Comparison of ENCODE assay signal across 8 cellular contexts in genomic region chr6:30613251-30614043, GRCh38. TPM values are rescaled to one million over a fixed set of nuclear protein-coding genes. Genes with fewer than 3 reads are reported as not detected.
DNase-seq lines count a peak whose midpoint lies in the region; ATAC-seq and TF ChIP-seq lines count a peak whose summit lies in the region.

No MANE protein-coding gene starts in this region.

- CTCF ChIA-PET in activated naive CD4-positive, alpha-beta T cell treated with anti-CD3 and anti-CD28 coated beads for 36 hours (lab: Charles Lee), result interaction anchor here (0.7 to 3.7 kb wide), 13 partner anchors 16 to 474 kb away, joined by 3 to 38 read pairs (median 5); no protein-coding TSS in a partner anchor

- no peak for ATAC-seq in GM19023 (IDR thresholded peaks at IDR 0.05; ENCODE audit: unreplicated experiment)

- H3K4me1 ChIP-seq in tibial nerve, result peaks cover 0 to 62% (median 42%) of the 10 kb centered on the region in 4 donors

- no peaks in the 10 kb centered on the region for H3K9me3 ChIP-seq in tibial nerve

- TF ChIP-seq CTCF in tibial nerve (IDR thresholded peaks at IDR 0.05), result no peak

- H3K36me3 ChIP-seq in tibial nerve, result peaks cover 7 to 24% (median 8%) of the 10 kb centered on the region in 3 donors

- peak overlapping the region in 1 of 4 donors; percentile 95 for H3K4me3 ChIP-seq in tibial nerve

- peak overlapping the region; percentile 87 for H3K4me3 Mint-ChIP-seq in activated naive CD4-positive, alpha-beta T cell treated with anti-CD3 and anti-CD28 coated beads for 36 hours
- H3K4me3 Mint-ChIP-seq in activated naive CD8-positive, alpha-beta T cell, result peak overlapping the region; percentile 99

- peak overlapping the region; percentile 94 to 100 (median 97) for H3K27ac ChIP-seq in tibial nerve

- no peak for DNase-seq in activated naive CD4-positive, alpha-beta T cell treated with anti-CD3 and anti-CD28 coated beads for 36 hours
- no peak for DNase-seq in activated naive CD4-positive, alpha-beta T cell treated with anti-CD3 and anti-CD28 coated beads, Interleukin-2, amount 50 U/mL, for 16 hours
- peak; percentile 72 for DNase-seq in kidney tubule cell (ENCODE audit: low spot score)
- DNase-seq in tibial nerve (ENCODE audit: low spot score in 2 of 2), result no peak
- no peak for DNase-seq in stimulated activated naive CD4-positive, alpha-beta T cell (lab: John Stamatoyannopoulos, UW)
- no peak for DNase-seq in cerebellar cortex (ENCODE audit: low spot score)

- H3K27me3 ChIP-seq in tibial nerve, result no peaks in the 10 kb centered on the region

- TF ChIP-seq POLR2A in tibial nerve (IDR thresholded peaks at IDR 0.05), result no peak

- peak overlapping the region; percentile 95 for H3K27ac Mint-ChIP-seq in activated naive CD4-positive, alpha-beta T cell treated with anti-CD3 and anti-CD28 coated beads for 36 hours
- peak overlapping the region; percentile 100 for H3K27ac Mint-ChIP-seq in activated naive CD8-positive, alpha-beta T cell

- H3K9me3 Mint-ChIP-seq in activated naive CD4-positive, alpha-beta T cell treated with anti-CD3 and anti-CD28 coated beads for 36 hours, result no peaks in the 10 kb centered on the region
- H3K9me3 Mint-ChIP-seq in activated naive CD8-positive, alpha-beta T cell (ENCODE audit: low read depth), result no peaks in the 10 kb centered on the region

- peaks cover 53% of the 10 kb centered on the region for H3K4me1 Mint-ChIP-seq in activated naive CD4-positive, alpha-beta T cell treated with anti-CD3 and anti-CD28 coated beads for 36 hours (ENCODE audit: low read depth)
- H3K4me1 Mint-ChIP-seq in activated naive CD8-positive, alpha-beta T cell (ENCODE audit: low read depth), result peaks cover 63% of the 10 kb centered on the region

- H3K36me3 Mint-ChIP-seq in activated naive CD4-positive, alpha-beta T cell treated with anti-CD3 and anti-CD28 coated beads for 36 hours (ENCODE audit: low read depth), result peaks cover 60% of the 10 kb centered on the region
- H3K36me3 Mint-ChIP-seq in activated naive CD8-positive, alpha-beta T cell, result peaks cover 30% of the 10 kb centered on the region

- intact Hi-C loops in activated naive CD4-positive, alpha-beta T cell treated with anti-CD3 and anti-CD28 coated beads for 36 hours (cut with micrococcal nuclease), result loop anchor here (10.0 kb wide), 1 partner anchor 549 kb away; the partner anchor contains the start of genes POLR1H and PPP1R11

- TF ChIP-seq EP300 in tibial nerve (IDR thresholded peaks at IDR 0.05), result no peak

- no peaks in the 10 kb centered on the region for H3K27me3 Mint-ChIP-seq in activated naive CD4-positive, alpha-beta T cell treated with anti-CD3 and anti-CD28 coated beads for 36 hours (ENCODE audit: low read depth)
- H3K27me3 Mint-ChIP-seq in activated naive CD8-positive, alpha-beta T cell, result no peaks in the 10 kb centered on the region

RNA-seq across cellular contexts. Expression of gene PPP1R10, which starts 3.6 kb away (rescaled TPM):
- 10 to 100 TPM; 47.1 to 49.1 TPM for total RNA-seq in activated naive CD4-positive, alpha-beta T cell treated with anti-CD3 and anti-CD28 coated beads for 36 hours
- total RNA-seq in tibial nerve, result 10 to 100 TPM; 29.4 to 48.6 (median 39.3) TPM

RNA-seq across cellular contexts. Expression of gene MRPS18B, which starts 4.2 kb away (rescaled TPM):
- 100 to 1,000 TPM; 118 to 120 TPM for total RNA-seq in activated naive CD4-positive, alpha-beta T cell treated with anti-CD3 and anti-CD28 coated beads for 36 hours
- 10 to 100 TPM; 36.9 to 67.7 (median 50.3) TPM for total RNA-seq in tibial nerve

RNA-seq across cellular contexts. Expression of gene ATAT1, which starts 13.2 kb away (rescaled TPM):
- total RNA-seq in activated naive CD4-positive, alpha-beta T cell treated with anti-CD3 and anti-CD28 coated beads for 36 hours, result 1 to 10 TPM; 6.9 to 7.5 TPM
- total RNA-seq in tibial nerve, result 10 to 100 TPM in 1 of 4 donors, 1 to 10 TPM in 3; 5.5 to 18.0 (median 7.7) TPM

RNA-seq across cellular contexts. Expression of gene C6orf136, which starts 33.5 kb away (rescaled TPM):
- total RNA-seq in activated naive CD4-positive, alpha-beta T cell treated with anti-CD3 and anti-CD28 coated beads for 36 hours, result 10 to 100 TPM; 33.6 TPM
- total RNA-seq in tibial nerve, result 10 to 100 TPM; 13.5 to 21.4 (median 20.7) TPM

RNA-seq across cellular contexts. Expression of gene ABCF1, which starts 42.2 kb away (rescaled TPM):
- 10 to 100 TPM; 79.5 to 82.7 TPM for total RNA-seq in activated naive CD4-positive, alpha-beta T cell treated with anti-CD3 and anti-CD28 coated beads for 36 hours
- 10 to 100 TPM; 31.4 to 64.5 (median 36.9) TPM for total RNA-seq in tibial nerve
